ENCODE assay signal across 28 cellular contexts in the genomic region with DNA sequence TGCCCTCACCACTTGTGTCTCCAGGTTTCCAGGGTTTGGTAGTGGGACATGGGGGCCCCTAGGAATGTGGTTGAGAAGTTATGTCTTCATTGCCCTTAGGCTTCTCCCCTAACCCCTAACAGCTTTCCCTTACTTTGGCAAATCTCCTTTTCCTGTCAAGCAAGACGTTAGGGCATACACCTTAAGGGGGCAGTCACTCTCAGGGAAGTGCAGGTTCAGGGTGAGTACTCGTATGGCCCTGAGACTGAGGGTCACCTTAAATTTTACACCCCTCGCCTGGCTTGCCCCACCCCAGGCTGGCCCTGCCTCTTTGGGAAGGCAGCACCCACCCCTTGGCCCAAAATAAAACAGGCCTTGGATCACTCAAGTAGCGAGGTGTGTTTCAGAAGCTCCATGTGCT.
"Had no signal": no experiment of that assay in that cellular context is flagged by ENCODE, and none has a peak within 500 bp of the region (broad histone marks: within the 10 kb centered on the region; RNA-seq: fewer than 3 reads in every experiment).

No MANE protein-coding gene starts in this region.

- H3K4me3 ChIP-seq: gastrocnemius medialis, hepatocyte, lung, mucosa of descending colon, neural progenitor cell, prostate gland, right atrium auricular region, smooth muscle cell, suprapubic skin had no signal

- H3K4me1 ChIP-seq: gastrocnemius medialis, neural progenitor cell, right atrium auricular region, suprapubic skin had no signal

- H2AFZ ChIP-seq: hepatocyte, neural progenitor cell had no signal

- H3K9me3 ChIP-seq: gastrocnemius medialis, mucosa of descending colon, prostate gland, right atrium auricular region, suprapubic skin had no signal

- H3K79me2 ChIP-seq: hepatocyte had no signal

- H3K27ac ChIP-seq: epithelial cell of prostate, gastrocnemius medialis, hepatocyte, neural progenitor cell, prostate gland, right atrium auricular region, suprapubic skin had no signal

- H3K9ac ChIP-seq: neural progenitor cell had no signal

- H3K4me2 ChIP-seq: hepatocyte, neural progenitor cell, smooth muscle cell had no signal

- DNase-seq: cerebellar nuclear complex; cortex of kidney; effector CD4-positive, alpha-beta T cell; foreskin fibroblast; gastrocnemius medialis; head of caudate nucleus; mucosa of descending colon; naive B cell; nucleus accumbens; stimulated activated CD4-positive, alpha-beta T cell treated with anti-CD3 and anti-CD28 coated beads, Interleukin-12 subunit alpha, Interleukin-12 subunit beta, amount 100 ng/mL, for 4 hours; stimulated activated CD4-positive, alpha-beta T cell treated with anti-CD3 and anti-CD28 coated beads, Interleukin-1b, Interleukin-23, amount 100 ng/mL, for 48 hours; stimulated activated CD4-positive, alpha-beta T cell treated with anti-CD3 and anti-CD28 coated beads, Interleukin-4, amount 100 ng/mL, for 1 hour; stimulated activated CD8-positive, alpha-beta memory T cell treated with anti-CD3 and anti-CD28 coated beads, Interleukin-4, amount 100 ng/mL, for 48 hours; stimulated activated naive CD4-positive, alpha-beta T cell; stimulated activated naive CD8-positive, alpha-beta T cell treated with anti-CD3 and anti-CD28 coated beads, Interleukin-15, amount 100 ng/mL, for 72 hours had no signal

- H3K36me3 ChIP-seq: gastrocnemius medialis, neural progenitor cell, prostate gland, right atrium auricular region, suprapubic skin had no signal

- FAIRE-seq: keratinocyte had no signal

- H3K27me3 ChIP-seq: gastrocnemius medialis, hepatocyte, neural progenitor cell, right atrium auricular region, suprapubic skin had no signal

- ATAC-seq: esophagus mucosa; gastrocnemius medialis; left lobe of liver; mucosa of descending colon; natural killer cell treated with Interleukin-12 subunit alpha and Interleukin-12 subunit beta and Interleukin-15 and Interleukin-18, amount 100 ng/mL, for 72 hours; sciatic nerve; stimulated activated naive CD8-positive, alpha-beta T cell treated with anti-CD3 and anti-CD28 coated beads, Interleukin-15, amount 100 ng/mL, for 72 hours had no signal
